1 cellular context compared by ENCODE assay signal in genomic region chr11:45900916-45901617, GRCh38.
TF ChIP-seq lines count a peak whose summit lies in the region.

No MANE protein-coding gene starts in this region.

TF ChIP-seq in K562, 482 proteins besides CTCF, POLR2A, EP300 and RAD21:
- 0 out of 2 replicates have a peak, but pooled peaks have one; percentile 40 for TF ChIP-seq ZNF740 (CRISPR knock-in tag; IDR thresholded peaks at IDR 0.05)
- no peak for TF ChIP-seq ZNF740 (tag; IDR thresholded peaks at IDR 0.05)
- 0 out of 2 replicates have a peak, but pooled peaks have one; percentile 24 for TF ChIP-seq NFIC (IDR thresholded peaks at IDR 0.05)
- TF ChIP-seq FOSL1 (tag; conservative IDR thresholded peaks at IDR 0.05): no peak
- TF ChIP-seq ZFPM2 (CRISPR knock-in tag; IDR thresholded peaks at IDR 0.05): no peak
